ENCODE assay signal across 8 cellular contexts in genomic region chr5:37938861-37939260, GRCh38.
"Had no signal": no experiment of that assay in that cellular context is flagged by ENCODE, and none has a peak within 500 bp of the region (broad histone marks: within the 10 kb centered on the region; RNA-seq: fewer than 3 reads in every experiment).

No MANE protein-coding gene starts in this region.

- H3K4me3 Mint-ChIP-seq: H9, IgD-negative memory B cell had no signal

- H3K9ac ChIP-seq: GM23248 had no signal

- H3K27me3 Mint-ChIP-seq: IgD-negative memory B cell had no signal

- H3K27ac ChIP-seq: GM23248, HL-60 had no signal

- H3K9me3 Mint-ChIP-seq: H9 had no signal

- H3K4me1 Mint-ChIP-seq: H9 had no signal

- H3K4me3 ChIP-seq: GM23248 had no signal

- FAIRE-seq: H1, H54, HepG2 had no signal

- DNase-seq: GM23248, H9, HCEC 1CT had no signal

- ATAC-seq: HepG2 had no signal

- H2AFZ ChIP-seq: GM23248 had no signal

- H3K27ac Mint-ChIP-seq: H9, IgD-negative memory B cell had no signal
